ENCODE assay signal across 27 cellular contexts in the genomic region with DNA sequence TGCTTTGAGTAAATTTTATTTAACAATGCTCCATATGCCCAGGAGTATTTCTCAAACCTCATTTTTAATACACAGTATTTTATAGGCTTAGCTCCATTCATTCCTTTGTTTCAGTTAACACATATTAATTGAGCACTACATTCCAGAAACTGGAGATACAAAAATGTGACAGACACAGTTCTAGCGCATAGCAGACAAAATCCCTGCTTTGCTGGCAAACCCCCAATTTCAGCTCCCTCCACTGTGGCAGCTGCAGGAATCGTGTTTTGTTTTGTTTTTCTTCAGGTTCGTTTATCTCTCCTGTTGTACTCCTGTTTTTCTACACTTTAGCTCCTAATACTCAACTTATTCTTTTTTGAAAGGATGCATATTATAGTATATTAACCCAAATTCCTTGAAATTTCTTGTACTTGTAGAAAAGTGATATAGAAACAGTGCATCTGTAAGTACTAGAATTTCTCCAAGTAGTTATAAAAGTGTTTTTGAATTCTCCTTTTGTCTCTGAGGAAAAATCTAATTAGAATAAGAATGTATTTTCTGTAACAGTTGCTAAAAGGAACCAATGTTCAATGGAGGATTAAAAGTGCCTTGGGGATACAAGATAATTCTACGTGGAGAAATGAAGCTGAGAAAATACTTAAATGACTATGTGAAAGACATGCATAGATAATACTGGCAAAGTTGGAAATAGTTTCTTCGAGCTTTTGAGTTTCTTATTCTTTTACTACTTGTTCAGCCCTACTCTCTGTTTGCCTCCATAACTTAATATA.
"Had no signal": no experiment of that assay in that cellular context is flagged by ENCODE, and none has a peak within 500 bp of the region (broad histone marks: within the 10 kb centered on the region; RNA-seq: fewer than 3 reads in every experiment).

No MANE protein-coding gene starts in this region.

- H3K27ac ChIP-seq: breast epithelium, coronary artery, VCaP had no signal

- H3K4me3 ChIP-seq: breast epithelium, coronary artery had no signal

- H3K27ac Mint-ChIP-seq: activated CD8-positive, alpha-beta T cell treated with anti-CD3 and anti-CD28 coated beads for 36 hours; activated naive CD4-positive, alpha-beta T cell treated with anti-CD3 and anti-CD28 coated beads, Interleukin-2, amount 10 ng/mL, durations not matched to agents 7 days and 5 days; activated naive CD8-positive, alpha-beta T cell treated with anti-CD3 and anti-CD28 coated beads for 36 hours; activated T-cell treated with anti-CD3 and anti-CD28 coated beads, Interleukin-2, amount 50 U/mL, for 72 hours; activated T-helper 2 cell treated with anti-CD3 and anti-CD28 coated beads, Interferon-gamma antibody, Interleukin-2, Interleukin-4, amounts not matched to agents 10 μg/mL and 5 μg/mL and 100 μg/mL, durations not matched to agents 14 hours and 24 hours and 36 hours had no signal

- H3K27me3 ChIP-seq: breast epithelium had no signal

- ATAC-seq: activated CD8-positive, alpha-beta T cell treated with anti-CD3 and anti-CD28 coated beads for 36 hours; Panc1 had no signal

- H3K36me3 ChIP-seq: breast epithelium had no signal

- H3K9me3 ChIP-seq: breast epithelium had no signal

- H3K4me1 ChIP-seq: breast epithelium had no signal

- H3K9me3 Mint-ChIP-seq: activated CD8-positive, alpha-beta T cell treated with anti-CD3 and anti-CD28 coated beads for 36 hours; activated naive CD4-positive, alpha-beta T cell treated with anti-CD3 and anti-CD28 coated beads, Interleukin-2, amount 10 ng/mL, durations not matched to agents 7 days and 5 days; activated naive CD8-positive, alpha-beta T cell treated with anti-CD3 and anti-CD28 coated beads for 36 hours; activated T-cell treated with anti-CD3 and anti-CD28 coated beads, Interleukin-2, amount 50 U/mL, for 72 hours; activated T-helper 2 cell treated with anti-CD3 and anti-CD28 coated beads, Interferon-gamma antibody, Interleukin-2, Interleukin-4, amounts not matched to agents 10 μg/mL and 5 μg/mL and 100 μg/mL, durations not matched to agents 14 hours and 24 hours and 36 hours had no signal

- H3K36me3 Mint-ChIP-seq: activated naive CD4-positive, alpha-beta T cell treated with anti-CD3 and anti-CD28 coated beads, Interleukin-2, amount 10 ng/mL, durations not matched to agents 7 days and 5 days; activated naive CD8-positive, alpha-beta T cell treated with anti-CD3 and anti-CD28 coated beads for 36 hours had no signal

- H3K4me3 Mint-ChIP-seq: activated CD8-positive, alpha-beta T cell treated with anti-CD3 and anti-CD28 coated beads for 36 hours; activated naive CD4-positive, alpha-beta T cell treated with anti-CD3 and anti-CD28 coated beads, Interleukin-2, amount 10 ng/mL, durations not matched to agents 7 days and 5 days; activated naive CD8-positive, alpha-beta T cell treated with anti-CD3 and anti-CD28 coated beads for 36 hours; activated T-cell treated with anti-CD3 and anti-CD28 coated beads, Interleukin-2, amount 50 U/mL, for 72 hours had no signal

- DNase-seq: activated CD4-positive, alpha-beta T cell treated with anti-CD3 and anti-CD28 coated beads for 4 hours; activated CD4-positive, CD25-positive, alpha-beta regulatory T cell; activated CD8-positive, alpha-beta memory T cell treated with anti-CD3 and anti-CD28 coated beads, Interleukin-2, amount 50 U/mL, for 4 hours; activated CD8-positive, alpha-beta T cell treated with anti-CD3 and anti-CD28 coated beads for 36 hours; activated gamma-delta T cell treated with Interleukin-2 at 50 U/mL for 16 hours; activated naive CD4-positive, alpha-beta T cell treated with anti-CD3 and anti-CD28 coated beads, Interleukin-2, amount 10 ng/mL, durations not matched to agents 7 days and 5 days; activated naive CD8-positive, alpha-beta T cell treated with anti-CD3 and anti-CD28 coated beads for 36 hours; activated T-cell treated with anti-CD3 and anti-CD28 coated beads, Interleukin-2, amount 50 U/mL, for 72 hours; anterior cingulate cortex; caudate nucleus; KBM-7; NCI-H1092; NCI-H1417; NCI-H1930; NCI-H2107; NCI-H446 treated with DMSO at 0.1 percent for 48 hours; NCI-H524 treated with DMSO at 0.1 percent for 48 hours; NCI-H774; NK-92 treated with Interleukin-12 subunit alpha and Interleukin-12 subunit beta, amount 100 ng/mL, for 24 hours; OCI-M1; SHP77 treated with DMSO at 0.1 percent for 48 hours; T-helper 1 cell had no signal

- H3K4me1 Mint-ChIP-seq: activated naive CD4-positive, alpha-beta T cell treated with anti-CD3 and anti-CD28 coated beads, Interleukin-2, amount 10 ng/mL, durations not matched to agents 7 days and 5 days; activated naive CD8-positive, alpha-beta T cell treated with anti-CD3 and anti-CD28 coated beads for 36 hours had no signal
